In genomic region chr10:74432841-74433594, GRCh38 we compare ENCODE assay signal across 12 cellular contexts.
DNase-seq lines count a peak whose midpoint lies in the region; ATAC-seq, FAIRE-seq and TF ChIP-seq lines count a peak whose summit lies in the region.
"Had no signal": no experiment of that assay in that cellular context is flagged by ENCODE, and none has a peak within 500 bp of the region (broad histone marks: within the 10 kb centered on the region; RNA-seq: fewer than 3 reads in every experiment).

No MANE protein-coding gene starts in this region.

- H3K4me3 ChIP-seq in bronchial epithelial cell (ENCODE audit: low read depth, low read length), result no peak overlapping the region
- H3K4me3 ChIP-seq in pancreas, result no peak overlapping the region
- H3K4me3 ChIP-seq: coronary artery, heart left ventricle had no signal

- H3K27ac ChIP-seq in pancreas, result no peak overlapping the region
- H3K27ac ChIP-seq: coronary artery, heart left ventricle had no signal

- peak in 1 of 4 donors; percentile 25 for ATAC-seq in pancreas
- ATAC-seq: heart left ventricle, natural killer cell had no signal

- TF ChIP-seq CTCF in bronchial epithelial cell (IDR thresholded peaks at IDR 0.05; ENCODE audit: insufficient read depth, low read length, severe bottlenecking) (no peak), pancreas (IDR thresholded peaks at IDR 0.05) (no peak), GM20000 (IDR thresholded peaks at IDR 0.05; ENCODE audit: extremely low read depth, missing control alignments) (no peak)

- DNase-seq in EH (ENCODE audit: low read depth), result peak; percentile 93
- DNase-seq in NCI-H1105 treated with DMSO at 0.1 percent for 48 hours (lab: John Stamatoyannopoulos, UW), result peak; percentile 78
- peak; percentile 17 for DNase-seq in bronchial epithelial cell (ENCODE audit: low read depth)
- no peak for DNase-seq in pancreas
- DNase-seq in NCI-H526 treated with DMSO at 0.1 percent for 48 hours (lab: John Stamatoyannopoulos, UW), result no peak
- DNase-seq in AML-193 (lab: John Stamatoyannopoulos, UW), result no peak
- DNase-seq in GM20000 (ENCODE audit: low spot score), result no peak
- no peak for DNase-seq in cortex of kidney (lab: John Stamatoyannopoulos, UW)
- DNase-seq: heart left ventricle, natural killer cell, substantia nigra had no signal

- no peak for FAIRE-seq in bronchial epithelial cell (lab: Jason Lieb, UNC)
- FAIRE-seq in pancreas (lab: Jason Lieb, UNC), result peak; percentile 64

- no peaks in the 10 kb centered on the region for H3K9me3 ChIP-seq in pancreas
- H3K9me3 ChIP-seq: heart left ventricle had no signal

- H3K36me3 ChIP-seq in bronchial epithelial cell (ENCODE audit: control insufficient read depth, insufficient read depth, low read length) (no peaks in the 10 kb centered on the region), pancreas (no peaks in the 10 kb centered on the region)
- H3K36me3 ChIP-seq: heart left ventricle had no signal

- WGBS in pancreas, 2 donors, result 65 to 72% methylated on average over 1 of the region's 1 CpG

- H3K4me1 ChIP-seq in pancreas, result no peaks in the 10 kb centered on the region

- H3K27me3 ChIP-seq in bronchial epithelial cell (ENCODE audit: control insufficient read depth, insufficient read depth, low read length) (no peaks in the 10 kb centered on the region), pancreas (no peaks in the 10 kb centered on the region)
- H3K27me3 ChIP-seq: heart left ventricle had no signal

- intact Hi-C loops in pancreas (cut with DNase I), result no loop called here

Comparison
In these comparisons a context has a peak if more than half of its experiments do, and no peak if none do; other contexts are left out.
1. DNase-seq: peak in EH (single experiment), NCI-H1105 treated with DMSO at 0.1 percent for 48 hours (single experiment) and bronchial epithelial cell (single experiment); none in pancreas (0 of 6), NCI-H526 treated with DMSO at 0.1 percent for 48 hours (single experiment), AML-193 (0 of 2), GM20000 (single experiment) and cortex of kidney (single experiment).